ENCODE assay signal across 1 cellular context in the genomic region with DNA sequence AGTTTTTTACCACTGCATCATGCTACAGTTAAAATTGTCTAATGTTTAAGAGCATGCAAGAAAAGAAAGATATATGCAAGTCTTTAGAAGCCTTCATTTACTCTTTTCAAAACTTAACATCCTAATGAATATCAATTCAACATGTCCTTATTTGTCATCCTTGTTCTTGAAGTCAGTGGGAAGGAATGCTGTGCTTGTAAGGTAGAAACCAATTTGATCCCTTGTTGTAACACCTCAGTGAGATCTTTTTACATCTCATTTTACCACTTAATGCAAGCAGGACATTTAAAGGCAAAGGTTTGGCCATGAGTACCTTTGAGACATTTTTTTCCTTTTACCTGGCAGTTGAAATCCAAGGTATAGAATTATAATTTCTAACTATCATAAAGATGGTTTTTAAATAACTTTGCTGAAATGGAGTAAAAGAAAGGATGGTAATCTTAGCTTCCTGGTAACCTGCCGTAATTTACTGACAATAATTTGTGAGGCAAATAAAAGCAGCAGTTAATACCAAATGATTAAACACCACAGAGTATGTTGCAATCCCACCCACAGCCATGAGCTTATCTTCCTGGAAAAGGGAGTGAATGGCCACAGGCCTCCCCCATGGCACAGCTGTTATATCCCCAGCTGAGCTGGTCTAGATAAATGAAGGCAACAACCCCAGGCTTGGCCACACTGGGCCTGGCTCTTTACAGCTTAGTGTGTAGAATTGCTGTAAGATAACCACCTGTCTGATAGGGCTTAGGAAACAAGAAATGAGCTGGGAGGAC.
A peak's percentile ranks its signal among the peaks of the same experiment; 100 is the strongest.
TF ChIP-seq lines count a peak whose summit lies in the region.

No MANE protein-coding gene starts in this region.

TF ChIP-seq in K562, 482 proteins besides CTCF, POLR2A, EP300 and RAD21 (continued from another document and continues in another):
- TF ChIP-seq, protein P1, sequence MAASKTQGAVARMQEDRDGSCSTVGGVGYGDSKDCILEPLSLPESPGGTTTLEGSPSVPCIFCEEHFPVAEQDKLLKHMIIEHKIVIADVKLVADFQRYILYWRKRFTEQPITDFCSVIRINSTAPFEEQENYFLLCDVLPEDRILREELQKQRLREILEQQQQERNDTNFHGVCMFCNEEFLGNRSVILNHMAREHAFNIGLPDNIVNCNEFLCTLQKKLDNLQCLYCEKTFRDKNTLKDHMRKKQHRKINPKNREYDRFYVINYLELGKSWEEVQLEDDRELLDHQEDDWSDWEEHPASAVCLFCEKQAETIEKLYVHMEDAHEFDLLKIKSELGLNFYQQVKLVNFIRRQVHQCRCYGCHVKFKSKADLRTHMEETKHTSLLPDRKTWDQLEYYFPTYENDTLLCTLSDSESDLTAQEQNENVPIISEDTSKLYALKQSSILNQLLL (CRISPR knock-in tag; IDR thresholded peaks at IDR 0.05; ENCODE audit: borderline replicate concordance) = no peak
- TF ChIP-seq, protein P2, sequence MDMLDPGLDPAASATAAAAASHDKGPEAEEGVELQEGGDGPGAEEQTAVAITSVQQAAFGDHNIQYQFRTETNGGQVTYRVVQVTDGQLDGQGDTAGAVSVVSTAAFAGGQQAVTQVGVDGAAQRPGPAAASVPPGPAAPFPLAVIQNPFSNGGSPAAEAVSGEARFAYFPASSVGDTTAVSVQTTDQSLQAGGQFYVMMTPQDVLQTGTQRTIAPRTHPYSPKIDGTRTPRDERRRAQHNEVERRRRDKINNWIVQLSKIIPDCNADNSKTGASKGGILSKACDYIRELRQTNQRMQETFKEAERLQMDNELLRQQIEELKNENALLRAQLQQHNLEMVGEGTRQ (CRISPR knock-in tag; IDR thresholded peaks at IDR 0.05) = no peak
- TF ChIP-seq ERF (CRISPR knock-in tag; IDR thresholded peaks at IDR 0.05) = 0 out of 2 replicates have a peak, but pooled peaks have one; percentile 72
- TF ChIP-seq, protein P3, sequence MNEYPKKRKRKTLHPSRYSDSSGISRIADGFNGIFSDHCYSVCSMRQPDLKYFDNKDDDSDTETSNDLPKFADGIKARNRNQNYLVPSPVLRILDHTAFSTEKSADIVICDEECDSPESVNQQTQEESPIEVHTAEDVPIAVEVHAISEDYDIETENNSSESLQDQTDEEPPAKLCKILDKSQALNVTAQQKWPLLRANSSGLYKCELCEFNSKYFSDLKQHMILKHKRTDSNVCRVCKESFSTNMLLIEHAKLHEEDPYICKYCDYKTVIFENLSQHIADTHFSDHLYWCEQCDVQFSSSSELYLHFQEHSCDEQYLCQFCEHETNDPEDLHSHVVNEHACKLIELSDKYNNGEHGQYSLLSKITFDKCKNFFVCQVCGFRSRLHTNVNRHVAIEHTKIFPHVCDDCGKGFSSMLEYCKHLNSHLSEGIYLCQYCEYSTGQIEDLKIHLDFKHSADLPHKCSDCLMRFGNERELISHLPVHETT (CRISPR knock-in tag; conservative IDR thresholded peaks at IDR 0.05 in 1 of 2, IDR thresholded peaks at IDR 0.05 in 1 of 2) = peak in 1 of 2 experiments; percentile 77; a peak in 2 of 4 replicates
- TF ChIP-seq, protein P4, sequence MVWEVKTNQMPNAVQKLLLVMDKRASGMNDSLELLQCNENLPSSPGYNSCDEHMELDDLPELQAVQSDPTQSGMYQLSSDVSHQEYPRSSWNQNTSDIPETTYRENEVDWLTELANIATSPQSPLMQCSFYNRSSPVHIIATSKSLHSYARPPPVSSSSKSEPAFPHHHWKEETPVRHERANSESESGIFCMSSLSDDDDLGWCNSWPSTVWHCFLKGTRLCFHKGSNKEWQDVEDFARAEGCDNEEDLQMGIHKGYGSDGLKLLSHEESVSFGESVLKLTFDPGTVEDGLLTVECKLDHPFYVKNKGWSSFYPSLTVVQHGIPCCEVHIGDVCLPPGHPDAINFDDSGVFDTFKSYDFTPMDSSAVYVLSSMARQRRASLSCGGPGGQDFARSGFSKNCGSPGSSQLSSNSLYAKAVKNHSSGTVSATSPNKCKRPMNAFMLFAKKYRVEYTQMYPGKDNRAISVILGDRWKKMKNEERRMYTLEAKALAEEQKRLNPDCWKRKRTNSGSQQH (CRISPR knock-in tag; IDR thresholded peaks at IDR 0.05) = 0 out of 2 replicates have a peak, but pooled peaks have one; percentile 64
- TF ChIP-seq, protein P5, sequence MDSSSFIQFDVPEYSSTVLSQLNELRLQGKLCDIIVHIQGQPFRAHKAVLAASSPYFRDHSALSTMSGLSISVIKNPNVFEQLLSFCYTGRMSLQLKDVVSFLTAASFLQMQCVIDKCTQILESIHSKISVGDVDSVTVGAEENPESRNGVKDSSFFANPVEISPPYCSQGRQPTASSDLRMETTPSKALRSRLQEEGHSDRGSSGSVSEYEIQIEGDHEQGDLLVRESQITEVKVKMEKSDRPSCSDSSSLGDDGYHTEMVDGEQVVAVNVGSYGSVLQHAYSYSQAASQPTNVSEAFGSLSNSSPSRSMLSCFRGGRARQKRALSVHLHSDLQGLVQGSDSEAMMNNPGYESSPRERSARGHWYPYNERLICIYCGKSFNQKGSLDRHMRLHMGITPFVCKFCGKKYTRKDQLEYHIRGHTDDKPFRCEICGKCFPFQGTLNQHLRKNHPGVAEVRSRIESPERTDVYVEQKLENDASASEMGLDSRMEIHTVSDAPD (CRISPR knock-in tag; IDR thresholded peaks at IDR 0.05) = peak; percentile 89
- TF ChIP-seq, protein P6, sequence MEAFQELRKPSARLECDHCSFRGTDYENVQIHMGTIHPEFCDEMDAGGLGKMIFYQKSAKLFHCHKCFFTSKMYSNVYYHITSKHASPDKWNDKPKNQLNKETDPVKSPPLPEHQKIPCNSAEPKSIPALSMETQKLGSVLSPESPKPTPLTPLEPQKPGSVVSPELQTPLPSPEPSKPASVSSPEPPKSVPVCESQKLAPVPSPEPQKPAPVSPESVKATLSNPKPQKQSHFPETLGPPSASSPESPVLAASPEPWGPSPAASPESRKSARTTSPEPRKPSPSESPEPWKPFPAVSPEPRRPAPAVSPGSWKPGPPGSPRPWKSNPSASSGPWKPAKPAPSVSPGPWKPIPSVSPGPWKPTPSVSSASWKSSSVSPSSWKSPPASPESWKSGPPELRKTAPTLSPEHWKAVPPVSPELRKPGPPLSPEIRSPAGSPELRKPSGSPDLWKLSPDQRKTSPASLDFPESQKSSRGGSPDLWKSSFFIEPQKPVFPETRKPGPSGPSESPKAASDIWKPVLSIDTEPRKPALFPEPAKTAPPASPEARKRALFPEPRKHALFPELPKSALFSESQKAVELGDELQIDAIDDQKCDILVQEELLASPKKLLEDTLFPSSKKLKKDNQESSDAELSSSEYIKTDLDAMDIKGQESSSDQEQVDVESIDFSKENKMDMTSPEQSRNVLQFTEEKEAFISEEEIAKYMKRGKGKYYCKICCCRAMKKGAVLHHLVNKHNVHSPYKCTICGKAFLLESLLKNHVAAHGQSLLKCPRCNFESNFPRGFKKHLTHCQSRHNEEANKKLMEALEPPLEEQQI (IDR thresholded peaks at IDR 0.05) = peak; percentile 85
- peak in 1 of 2 experiments; percentile 38; a peak in 2 of 4 replicates for TF ChIP-seq FOXA3 (CRISPR knock-in tag; conservative IDR thresholded peaks at IDR 0.05 in 1 of 2, IDR thresholded peaks at IDR 0.05 in 1 of 2)
- TF ChIP-seq MEF2D (tag; conservative IDR thresholded peaks at IDR 0.05; ENCODE audit: low read depth) = peak; percentile 75
- TF ChIP-seq TAL1 (IDR thresholded peaks at IDR 0.05) = peak; percentile 99
- no peak for TF ChIP-seq TBP (optimal IDR thresholded peaks at IDR 0.05; ENCODE audit: low read depth, low read length)
- TF ChIP-seq, protein P7, sequence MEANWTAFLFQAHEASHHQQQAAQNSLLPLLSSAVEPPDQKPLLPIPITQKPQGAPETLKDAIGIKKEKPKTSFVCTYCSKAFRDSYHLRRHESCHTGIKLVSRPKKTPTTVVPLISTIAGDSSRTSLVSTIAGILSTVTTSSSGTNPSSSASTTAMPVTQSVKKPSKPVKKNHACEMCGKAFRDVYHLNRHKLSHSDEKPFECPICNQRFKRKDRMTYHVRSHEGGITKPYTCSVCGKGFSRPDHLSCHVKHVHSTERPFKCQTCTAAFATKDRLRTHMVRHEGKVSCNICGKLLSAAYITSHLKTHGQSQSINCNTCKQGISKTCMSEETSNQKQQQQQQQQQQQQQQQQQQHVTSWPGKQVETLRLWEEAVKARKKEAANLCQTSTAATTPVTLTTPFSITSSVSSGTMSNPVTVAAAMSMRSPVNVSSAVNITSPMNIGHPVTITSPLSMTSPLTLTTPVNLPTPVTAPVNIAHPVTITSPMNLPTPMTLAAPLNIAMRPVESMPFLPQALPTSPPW (CRISPR knock-in tag; IDR thresholded peaks at IDR 0.05) = peak; percentile 82
- 0 out of 4 replicates have a peak, but pooled peaks of 1 of the 2 experiments have one; percentile 75 for TF ChIP-seq ETV6 (IDR thresholded peaks at IDR 0.05; ENCODE audit: borderline replicate concordance in 1 of 2, low read depth in 2 of 2, low read length in 1 of 2)
- TF ChIP-seq ETV6 (CRISPR knock-in tag; IDR thresholded peaks at IDR 0.05; ENCODE audit: borderline replicate concordance) = no peak
- 0 out of 2 replicates have a peak, but pooled peaks have one; percentile 76 for TF ChIP-seq OTX1 (CRISPR knock-in tag; IDR thresholded peaks at IDR 0.05)
- TF ChIP-seq SMC3 (conservative IDR thresholded peaks at IDR 0.05; ENCODE audit: insufficient read depth, low read depth, low read length) = no peak
- peak; percentile 82; the same call in 1 of the 2 replicates for TF ChIP-seq ESRRA (IDR thresholded peaks at IDR 0.05; ENCODE audit: borderline replicate concordance, low read depth)
- no peak for TF ChIP-seq ZNF431 (CRISPR knock-in tag; IDR thresholded peaks at IDR 0.05)
- no peak for TF ChIP-seq NR2C2 (CRISPR knock-in tag; IDR thresholded peaks at IDR 0.05)
- 0 out of 2 replicates have a peak, but pooled peaks have one; percentile 23 for TF ChIP-seq NR2C2 (tag; IDR thresholded peaks at IDR 0.05)
- peak; percentile 88 for TF ChIP-seq ATF7 (IDR thresholded peaks at IDR 0.05)
- TF ChIP-seq, protein P8, sequence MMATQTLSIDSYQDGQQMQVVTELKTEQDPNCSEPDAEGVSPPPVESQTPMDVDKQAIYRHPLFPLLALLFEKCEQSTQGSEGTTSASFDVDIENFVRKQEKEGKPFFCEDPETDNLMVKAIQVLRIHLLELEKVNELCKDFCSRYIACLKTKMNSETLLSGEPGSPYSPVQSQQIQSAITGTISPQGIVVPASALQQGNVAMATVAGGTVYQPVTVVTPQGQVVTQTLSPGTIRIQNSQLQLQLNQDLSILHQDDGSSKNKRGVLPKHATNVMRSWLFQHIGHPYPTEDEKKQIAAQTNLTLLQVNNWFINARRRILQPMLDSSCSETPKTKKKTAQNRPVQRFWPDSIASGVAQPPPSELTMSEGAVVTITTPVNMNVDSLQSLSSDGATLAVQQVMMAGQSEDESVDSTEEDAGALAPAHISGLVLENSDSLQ (IDR thresholded peaks at IDR 0.05) = peak; percentile 49
- TF ChIP-seq MTA1 (IDR thresholded peaks at IDR 0.05; ENCODE audit: borderline replicate concordance) = peak; percentile 82; the same call in 1 of the 2 replicates
- TF ChIP-seq, protein P9, sequence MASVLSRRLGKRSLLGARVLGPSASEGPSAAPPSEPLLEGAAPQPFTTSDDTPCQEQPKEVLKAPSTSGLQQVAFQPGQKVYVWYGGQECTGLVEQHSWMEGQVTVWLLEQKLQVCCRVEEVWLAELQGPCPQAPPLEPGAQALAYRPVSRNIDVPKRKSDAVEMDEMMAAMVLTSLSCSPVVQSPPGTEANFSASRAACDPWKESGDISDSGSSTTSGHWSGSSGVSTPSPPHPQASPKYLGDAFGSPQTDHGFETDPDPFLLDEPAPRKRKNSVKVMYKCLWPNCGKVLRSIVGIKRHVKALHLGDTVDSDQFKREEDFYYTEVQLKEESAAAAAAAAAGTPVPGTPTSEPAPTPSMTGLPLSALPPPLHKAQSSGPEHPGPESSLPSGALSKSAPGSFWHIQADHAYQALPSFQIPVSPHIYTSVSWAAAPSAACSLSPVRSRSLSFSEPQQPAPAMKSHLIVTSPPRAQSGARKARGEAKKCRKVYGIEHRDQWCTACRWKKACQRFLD (CRISPR knock-in tag; IDR thresholded peaks at IDR 0.05) = peak; percentile 99
- TF ChIP-seq, protein P10, sequence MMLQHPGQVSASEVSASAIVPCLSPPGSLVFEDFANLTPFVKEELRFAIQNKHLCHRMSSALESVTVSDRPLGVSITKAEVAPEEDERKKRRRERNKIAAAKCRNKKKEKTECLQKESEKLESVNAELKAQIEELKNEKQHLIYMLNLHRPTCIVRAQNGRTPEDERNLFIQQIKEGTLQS (IDR thresholded peaks at IDR 0.05) = peak; percentile 89
- TF ChIP-seq, protein P10 (CRISPR knock-in tag; conservative IDR thresholded peaks at IDR 0.05) = no peak
- peak; percentile 99 for TF ChIP-seq SMARCE1 (IDR thresholded peaks at IDR 0.05)
- TF ChIP-seq PCBP1 (IDR thresholded peaks at IDR 0.05; ENCODE audit: low read depth, low read length, poor library complexity, severe bottlenecking) = no peak
- TF ChIP-seq, protein P11, sequence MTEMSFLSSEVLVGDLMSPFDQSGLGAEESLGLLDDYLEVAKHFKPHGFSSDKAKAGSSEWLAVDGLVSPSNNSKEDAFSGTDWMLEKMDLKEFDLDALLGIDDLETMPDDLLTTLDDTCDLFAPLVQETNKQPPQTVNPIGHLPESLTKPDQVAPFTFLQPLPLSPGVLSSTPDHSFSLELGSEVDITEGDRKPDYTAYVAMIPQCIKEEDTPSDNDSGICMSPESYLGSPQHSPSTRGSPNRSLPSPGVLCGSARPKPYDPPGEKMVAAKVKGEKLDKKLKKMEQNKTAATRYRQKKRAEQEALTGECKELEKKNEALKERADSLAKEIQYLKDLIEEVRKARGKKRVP (CRISPR knock-in tag; IDR thresholded peaks at IDR 0.05) = peak; percentile 92
- no peak for TF ChIP-seq PRMT5 (CRISPR knock-in tag; IDR thresholded peaks at IDR 0.05)
- TF ChIP-seq RBM15 (IDR thresholded peaks at IDR 0.05; ENCODE audit: insufficient read depth, low read length) = no peak
- TF ChIP-seq, protein P12, sequence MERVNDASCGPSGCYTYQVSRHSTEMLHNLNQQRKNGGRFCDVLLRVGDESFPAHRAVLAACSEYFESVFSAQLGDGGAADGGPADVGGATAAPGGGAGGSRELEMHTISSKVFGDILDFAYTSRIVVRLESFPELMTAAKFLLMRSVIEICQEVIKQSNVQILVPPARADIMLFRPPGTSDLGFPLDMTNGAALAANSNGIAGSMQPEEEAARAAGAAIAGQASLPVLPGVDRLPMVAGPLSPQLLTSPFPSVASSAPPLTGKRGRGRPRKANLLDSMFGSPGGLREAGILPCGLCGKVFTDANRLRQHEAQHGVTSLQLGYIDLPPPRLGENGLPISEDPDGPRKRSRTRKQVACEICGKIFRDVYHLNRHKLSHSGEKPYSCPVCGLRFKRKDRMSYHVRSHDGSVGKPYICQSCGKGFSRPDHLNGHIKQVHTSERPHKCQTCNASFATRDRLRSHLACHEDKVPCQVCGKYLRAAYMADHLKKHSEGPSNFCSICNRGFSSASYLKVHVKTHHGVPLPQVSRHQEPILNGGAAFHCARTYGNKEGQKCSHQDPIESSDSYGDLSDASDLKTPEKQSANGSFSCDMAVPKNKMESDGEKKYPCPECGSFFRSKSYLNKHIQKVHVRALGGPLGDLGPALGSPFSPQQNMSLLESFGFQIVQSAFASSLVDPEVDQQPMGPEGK (CRISPR knock-in tag; IDR thresholded peaks at IDR 0.05; ENCODE audit: borderline replicate concordance) = 0 out of 2 replicates have a peak, but pooled peaks have one; percentile 43
- peak; percentile 99 for TF ChIP-seq TAF9B (IDR thresholded peaks at IDR 0.05; ENCODE audit: partially characterized antibody)
- peak; percentile 98 for TF ChIP-seq MYNN (IDR thresholded peaks at IDR 0.05)
- no peak for TF ChIP-seq MYNN (CRISPR knock-in tag; IDR thresholded peaks at IDR 0.05)
- TF ChIP-seq ZNF24 (IDR thresholded peaks at IDR 0.05) = peak; percentile 67; the same call in 1 of the 2 replicates
- TF ChIP-seq BHLHE40 (IDR thresholded peaks at IDR 0.05; ENCODE audit: low read length) = peak; percentile 70; the same call in 1 of the 2 replicates
- TF ChIP-seq ZNF76 (CRISPR knock-in tag; IDR thresholded peaks at IDR 0.05; ENCODE audit: borderline replicate concordance) = 0 out of 2 replicates have a peak, but pooled peaks have one; percentile 44
- peak; percentile 78 for TF ChIP-seq EP400 (IDR thresholded peaks at IDR 0.05)
